Comparison of ENCODE assay signal across 9 cellular contexts in genomic region chr19:10858204-10858828, GRCh38. TPM values are rescaled to one million over a fixed set of nuclear protein-coding genes. Genes with fewer than 3 reads are reported as not detected.
DNase-seq lines count a peak whose midpoint lies in the region; ATAC-seq and TF ChIP-seq lines count a peak whose summit lies in the region.
"Had no signal": no experiment of that assay in that cellular context is flagged by ENCODE, and none has a peak within 500 bp of the region (broad histone marks: within the 10 kb centered on the region; RNA-seq: fewer than 3 reads in every experiment).

No MANE protein-coding gene starts in this region.

- no peaks in the 10 kb centered on the region for H3K79me2 ChIP-seq in OCI-LY7 (ENCODE audit: insufficient read depth, low read depth, low read length)

- no peaks in the 10 kb centered on the region for H3K9me2 ChIP-seq in OCI-LY7 (ENCODE audit: insufficient read depth, low read length)

- H2AFZ ChIP-seq in OCI-LY7 (ENCODE audit: low read length): peak overlapping the region; percentile 47; the same call in 1 of the 2 replicates

- no peak overlapping the region for H3K4me2 ChIP-seq in OCI-LY7 (ENCODE audit: low read length)

- no peaks in the 10 kb centered on the region for H4K20me1 ChIP-seq in OCI-LY7 (ENCODE audit: insufficient read depth, low read length)

- DNase-seq in NCI-H82 (lab: John Stamatoyannopoulos, UW) (peak; percentile 63), NCI-H82 treated with DMSO at 0.1 percent for 48 hours (lab: John Stamatoyannopoulos, UW; ENCODE audit: unreplicated experiment) (no peak), OCI-LY7 (ENCODE audit: low spot score) (peak; percentile 73), dorsolateral prefrontal cortex (no peak), retinal pigment epithelial cell (ENCODE audit: low read depth) (no peak), mucosa of descending colon (no peak), cerebellum (ENCODE audit: low spot score) (no peak), NCI-H226 (no peak)

- H3K9me3 ChIP-seq in OCI-LY7 (ENCODE audit: low read length) (no peaks in the 10 kb centered on the region), mucosa of descending colon (no peaks in the 10 kb centered on the region)

- H3K36me3 ChIP-seq in OCI-LY7 (ENCODE audit: insufficient read depth, low read length) (no peaks in the 10 kb centered on the region), mucosa of descending colon (ENCODE audit: low read depth) (no peaks in the 10 kb centered on the region)

- TF ChIP-seq CTCF in OCI-LY7 (conservative IDR thresholded peaks at IDR 0.05; ENCODE audit: low read length) (peak; percentile 96), dorsolateral prefrontal cortex (IDR thresholded peaks at IDR 0.05 in 54 of 56, conservative IDR thresholded peaks at IDR 0.05 in 2 of 56; ENCODE audit: low read depth in 1 of 56, partially characterized antibody in 56 of 56) (peak in 52 of 56 donors; percentile 18 to 54 (median 38)), retinal pigment epithelial cell (conservative IDR thresholded peaks at IDR 0.05; ENCODE audit: low read depth, low read length) (peak; percentile 90), mucosa of descending colon (IDR thresholded peaks at IDR 0.05) (no peak)

- intact Hi-C loops in OCI-LY7 (cut with micrococcal nuclease; ENCODE audit: unreplicated experiment) (loop anchor here (1.0 kb wide), 1 partner anchor 141 kb away; no protein-coding TSS in a partner anchor), dorsolateral prefrontal cortex (cut with DNase I) (no loop called here), mucosa of descending colon (cut with DNase I, micrococcal nuclease) (no loop called here)

- H3K27me3 ChIP-seq in dorsolateral prefrontal cortex: no peaks in the 10 kb centered on the region

- no TSS peak for BruUV-seq in OCI-LY7 (replicated peaks; lab: Mats Ljungman, UMichigan)

- no peak for ATAC-seq in mucosa of descending colon
- ATAC-seq: T-cell had no signal

- no peak overlapping the region for H3K27ac ChIP-seq in OCI-LY7 (ENCODE audit: low read depth, low read length, poor library complexity, severe bottlenecking)
- H3K27ac ChIP-seq in dorsolateral prefrontal cortex: no peak overlapping the region

- H3K4me1 ChIP-seq in OCI-LY7 (ENCODE audit: insufficient read depth, low read length, poor library complexity, severe bottlenecking) (peaks cover 5% of the 10 kb centered on the region), mucosa of descending colon (ENCODE audit: low read depth) (no peaks in the 10 kb centered on the region)

- CTCF ChIA-PET in OCI-LY7 (lab: Charles Lee; ENCODE audit: unreplicated experiment): interaction anchor here (0.7 to 1.0 kb wide), 3 partner anchors 13 to 127 kb away, joined by 3 to 10 read pairs (median 3); partner anchors contain the start of gene TMED1

- POLR2A ChIA-PET in OCI-LY7 (lab: Charles Lee): interaction anchor here (0.5 to 1.0 kb wide), 3 partner anchors 96 to 141 kb away, joined by 3 to 6 read pairs (median 3); no protein-coding TSS in a partner anchor

- H3K4me3 ChIP-seq in OCI-LY7 (ENCODE audit: low read depth, low read length, poor library complexity, severe bottlenecking) (no peak overlapping the region), dorsolateral prefrontal cortex (no peak overlapping the region), retinal pigment epithelial cell (ENCODE audit: low read length) (no peak overlapping the region), mucosa of descending colon (no peak overlapping the region)

RNA-seq across cellular contexts. Expression of gene C19orf38, which starts 10.1 kb away (rescaled TPM):
- total RNA-seq in OCI-LY7 (2014; rRNA removed; shearing (Covaris generic)): 4.2 and 5.2 TPM in 2 replicates
- total RNA-seq in OCI-LY7 (2022): 4.9 and 7.5 TPM in 2 replicates
- total RNA-seq in dorsolateral prefrontal cortex: 1 to 10 TPM in 95 of 120 experiments, under 1 TPM in 20, not detected in 5; 0.36 to 6.0 (median 1.8) TPM
- 1 to 10 TPM in 1 of 3 donors, under 1 TPM in 2; 0.64 to 1.9 (median 0.73) TPM for total RNA-seq in mucosa of descending colon
- total RNA-seq in cerebellum: 0.54 TPM

RNA-seq across cellular contexts. Expression of gene CARM1, which starts 13.0 kb away (rescaled TPM):
- 35.1 and 41.2 TPM in 2 replicates for total RNA-seq in OCI-LY7 (2014; rRNA removed; shearing (Covaris generic))
- total RNA-seq in OCI-LY7 (2022): 107 and 108 TPM in 2 replicates
- 10 to 100 TPM; 31.2 to 58.4 (median 45.9) TPM for total RNA-seq in dorsolateral prefrontal cortex
- 10 to 100 TPM; 49.1 to 54.3 (median 49.7) TPM for total RNA-seq in mucosa of descending colon
- 26.0 TPM for total RNA-seq in cerebellum

RNA-seq across cellular contexts. Expression of gene TMED1, which starts 22.3 kb away (rescaled TPM):
- total RNA-seq in OCI-LY7 (2014; rRNA removed; shearing (Covaris generic)): 20.8 and 22.5 TPM in 2 replicates
- total RNA-seq in OCI-LY7 (2022) (13.2 and 13.7 TPM in 2 replicates), dorsolateral prefrontal cortex (10 to 100 TPM in 109 of 120 experiments, 1 to 10 TPM in 11; 7.7 to 25.1 (median 13.0) TPM), mucosa of descending colon (10 to 100 TPM; 12.8 to 24.7 (median 15.3) TPM), cerebellum (8.0 TPM)

Comparison
In these comparisons a context has a peak if more than half of its experiments do, and no peak if none do; other contexts are left out.
1. DNase-seq: peak in NCI-H82 (single experiment) and OCI-LY7 (single experiment); none in NCI-H82 treated with DMSO at 0.1 percent for 48 hours (single experiment), dorsolateral prefrontal cortex (0 of 10), retinal pigment epithelial cell (single experiment), mucosa of descending colon (0 of 3), cerebellum (single experiment) and NCI-H226 (single experiment).